20 cellular contexts compared by ENCODE assay signal in genomic region chr5:95939465-95939864, GRCh38. TPM values are rescaled to one million over a fixed set of nuclear protein-coding genes. Genes with fewer than 3 reads are reported as not detected.
DNase-seq lines count a peak whose midpoint lies in the region; ATAC-seq, FAIRE-seq and TF ChIP-seq lines count a peak whose summit lies in the region.
"Had no signal": no experiment of that assay in that cellular context is flagged by ENCODE, and none has a peak within 500 bp of the region (broad histone marks: within the 10 kb centered on the region; RNA-seq: fewer than 3 reads in every experiment).

No MANE protein-coding gene starts in this region.

- H3K4me1 Mint-ChIP-seq in GM23338, result peaks cover 24% of the 10 kb centered on the region
- H3K4me1 Mint-ChIP-seq in WTC11, result peaks cover 34% of the 10 kb centered on the region

- no peaks in the 10 kb centered on the region for H4K20me1 ChIP-seq in GM23338 (replicated peaks; ENCODE audit: insufficient read depth)

- H3K27ac Mint-ChIP-seq in GM23338 (peak overlapping the region; percentile 87; the same call in 1 of the 2 replicates), WTC11 (no peak overlapping the region)
- H3K27ac Mint-ChIP-seq: CD4-positive, alpha-beta T cell; naive thymus-derived CD4-positive, alpha-beta T cell; T-helper 17 cell had no signal

- H3F3A ChIP-seq in GM23338 (replicated peaks; ENCODE audit: low read depth), result no peaks in the 10 kb centered on the region

- peak; percentile 35 for FAIRE-seq in GM19239 (lab: Jason Lieb, UNC)
- peak; percentile 30 for FAIRE-seq in islet of Langerhans (lab: Jason Lieb, UNC)
- FAIRE-seq: bronchial epithelial cell had no signal

- no peak for ATAC-seq in GM23338
- peak; percentile 74 for ATAC-seq in HG03108 (IDR thresholded peaks at IDR 0.05; ENCODE audit: unreplicated experiment)
- ATAC-seq in WTC11, result no peak
- ATAC-seq: naive thymus-derived CD4-positive, alpha-beta T cell; T-helper 17 cell had no signal

- TF ChIP-seq CTCF in GM23338 (conservative IDR thresholded peaks at IDR 0.05; ENCODE audit: low read depth in 2 of 2) (no peak), WTC11 (IDR thresholded peaks at IDR 0.05) (no peak)

- no peaks in the 10 kb centered on the region for H3K27me3 ChIP-seq in GM23338 (ENCODE audit: insufficient read depth)
- H3K27me3 ChIP-seq: Peyer's patch, sigmoid colon, testis had no signal

- DNase-seq in GM19239 (ENCODE audit: insufficient read length, low spot score), result no peak
- no peak for DNase-seq in GM23338 (ENCODE audit: low spot score)
- no peak for DNase-seq in NCI-H2081 treated with DMSO at 0.1 percent for 48 hours (lab: John Stamatoyannopoulos, UW)
- DNase-seq in DMS153 treated with DMSO at 0.1 percent for 48 hours (lab: John Stamatoyannopoulos, UW; ENCODE audit: unreplicated experiment), result no peak
- no peak for DNase-seq in OCI-M1 (lab: John Stamatoyannopoulos, UW)
- DNase-seq in WTC11 (ENCODE audit: low spot score), result no peak
- DNase-seq: activated CD4-positive, alpha-beta T cell treated with anti-CD3 and anti-CD28 coated beads, Interleukin-2, amount 50 U/mL, for 48 hours; activated effector memory CD4-positive, alpha-beta T cell treated with anti-CD3 and anti-CD28 coated beads, Interleukin-2, amount 50 U/mL, for 16 hours; CD4-positive, alpha-beta T cell; GF-D8; head of caudate nucleus; naive thymus-derived CD4-positive, alpha-beta T cell; NCI-H345; Peyer's patch; sigmoid colon; T-helper 17 cell; testis had no signal

- H3K27me3 Mint-ChIP-seq in GM23338 (ENCODE audit: insufficient read depth, low read depth, poor library complexity), result no peaks in the 10 kb centered on the region
- H3K27me3 Mint-ChIP-seq in WTC11 (ENCODE audit: low read depth), result no peaks in the 10 kb centered on the region
- H3K27me3 Mint-ChIP-seq: CD4-positive, alpha-beta T cell; naive thymus-derived CD4-positive, alpha-beta T cell; T-helper 17 cell had no signal

- POLR2A ChIA-PET in WTC11 (lab: Charles Lee), result no interaction called here

- H3K9me3 Mint-ChIP-seq in GM23338, result no peaks in the 10 kb centered on the region
- peaks cover 6% of the 10 kb centered on the region; the same call in 1 of the 2 replicates for H3K9me3 Mint-ChIP-seq in WTC11
- H3K9me3 Mint-ChIP-seq: CD4-positive, alpha-beta T cell; naive thymus-derived CD4-positive, alpha-beta T cell had no signal

- H3K27ac ChIP-seq in GM23338 (ENCODE audit: low read depth), result no peak overlapping the region; the same call in 1 of the 2 replicates
- H3K27ac ChIP-seq: Peyer's patch, sigmoid colon, testis had no signal

- H3K4me3 ChIP-seq in GM23338, result no peak overlapping the region
- H3K4me3 ChIP-seq: Peyer's patch, sigmoid colon, testis had no signal

- H3K36me3 ChIP-seq in GM23338 (ENCODE audit: insufficient read depth), result no peaks in the 10 kb centered on the region
- H3K36me3 ChIP-seq: Peyer's patch, sigmoid colon had no signal

- peaks cover 24% of the 10 kb centered on the region for H3K4me1 ChIP-seq in GM23338 (ENCODE audit: insufficient read depth)
- H3K4me1 ChIP-seq: Peyer's patch had no signal

- H3K4me2 ChIP-seq in GM23338, result no peak overlapping the region

- H3K4me3 Mint-ChIP-seq in GM23338 (no peak overlapping the region), WTC11 (no peak overlapping the region)
- H3K4me3 Mint-ChIP-seq: CD4-positive, alpha-beta T cell; naive thymus-derived CD4-positive, alpha-beta T cell; T-helper 17 cell had no signal

- CTCF ChIA-PET in WTC11 (lab: Charles Lee), result no interaction called here

- no peaks in the 10 kb centered on the region for H3K36me3 Mint-ChIP-seq in GM23338 (ENCODE audit: low read depth)
- H3K36me3 Mint-ChIP-seq in WTC11, result no peaks in the 10 kb centered on the region

- peaks cover 3% of the 10 kb centered on the region; the same call in 1 of the 2 replicates for H3K79me2 ChIP-seq in GM23338 (replicated peaks; ENCODE audit: insufficient read depth)

- H3K9me2 ChIP-seq in GM23338 (ENCODE audit: insufficient read depth), result no peaks in the 10 kb centered on the region

- no peak overlapping the region for H2AFZ ChIP-seq in GM23338

TF ChIP-seq in WTC11, 78 proteins besides CTCF, POLR2A, EP300 and RAD21:
- no peak for TF ChIP-seq TEAD1 (CRISPR knock-in tag; IDR thresholded peaks at IDR 0.05)
- no peak for TF ChIP-seq ZNF232 (CRISPR knock-in tag; IDR thresholded peaks at IDR 0.05)
- TF ChIP-seq JAZF1 (CRISPR knock-in tag; IDR thresholded peaks at IDR 0.05), result no peak

RNA-seq across cellular contexts. Expression of gene ELL2, which starts 22.2 kb away (rescaled TPM):
- total RNA-seq in GM23338 (2014; rRNA removed; shearing (Covaris generic)), result 17.7 and 32.6 TPM in 2 replicates
- 5.8 and 7.4 TPM in 2 replicates for polyA plus RNA-seq in GM23338 (2016; fragmentation: Nextera tagmentation; extraction: Ambion mirVana)
- total RNA-seq in WTC11 (2021), result 20.5 to 24.4 TPM (median 23.9 TPM) in 3 replicates
